Comparison of ENCODE assay signal across 18 cellular contexts in genomic region chr1:212309967-212310366, GRCh38. TPM values are rescaled to one million over a fixed set of nuclear protein-coding genes. Genes with fewer than 3 reads are reported as not detected.
DNase-seq lines count a peak whose midpoint lies in the region; ATAC-seq and TF ChIP-seq lines count a peak whose summit lies in the region.
"Had no signal": no experiment of that assay in that cellular context is flagged by ENCODE, and none has a peak within 500 bp of the region (broad histone marks: within the 10 kb centered on the region; RNA-seq: fewer than 3 reads in every experiment).

No MANE protein-coding gene starts in this region.

- in situ Hi-C loops in mammary epithelial cell (cut with MboI; ENCODE audit: low sequenced_read_pairs in 2 of 2) = no loop called here

- peaks cover 59% of the 10 kb centered on the region for H3K79me2 ChIP-seq in mammary epithelial cell (ENCODE audit: insufficient read depth, low read length)

- H3K9me3 ChIP-seq in mammary epithelial cell (replicated peaks; ENCODE audit: insufficient read depth, low read length) (no peaks in the 10 kb centered on the region), body of pancreas (no peaks in the 10 kb centered on the region), suprapubic skin (no peaks in the 10 kb centered on the region)
- peaks cover 0 to 3% (median 0%) of the 10 kb centered on the region in 3 experiments for H3K9me3 ChIP-seq in naive thymus-derived CD4-positive, alpha-beta T cell (ENCODE audit: control insufficient read depth in 2 of 3, low read length in 3 of 3)
- H3K9me3 ChIP-seq: SK-N-SH had no signal

- CTCF ChIA-PET in MCF 10A (lab: Yijun Ruan, JAX) (interaction anchor here (0.5 to 7.1 kb wide), 16 partner anchors 9 to 986 kb away, joined by 3 to 177 read pairs (median 4); partner anchors contain the start of genes DTL and INTS7), mammary epithelial cell (lab: Charles Lee; ENCODE audit: low non-redundant PET) (no interaction called here)
- CTCF ChIA-PET in naive thymus-derived CD4-positive, alpha-beta T cell (lab: Charles Lee) = no interaction called here

- H2AFZ ChIP-seq in mammary epithelial cell (ENCODE audit: low read depth, low read length) = no peak overlapping the region

- H3K4me3 Mint-ChIP-seq in MCF 10A (ENCODE audit: unreplicated experiment) = no peak overlapping the region
- peak overlapping the region in 1 of 10 donors; percentile 29 for H3K4me3 Mint-ChIP-seq in naive thymus-derived CD4-positive, alpha-beta T cell
- H3K4me3 Mint-ChIP-seq: activated CD8-positive, alpha-beta memory T cell treated with anti-CD3 and anti-CD28 coated beads, Interleukin-2, amount 10 ng/mL, durations not matched to agents 7 days and 5 days had no signal

- H3K36me3 Mint-ChIP-seq in MCF 10A (ENCODE audit: insufficient read depth, unreplicated experiment) = peaks cover 7% of the 10 kb centered on the region
- peaks cover 9 to 74% (median 67%) of the 10 kb centered on the region in 5 donors for H3K36me3 Mint-ChIP-seq in naive thymus-derived CD4-positive, alpha-beta T cell

- peak overlapping the region; percentile 44 for H3K27ac Mint-ChIP-seq in MCF 10A (ENCODE audit: low read depth, unreplicated experiment)
- H3K27ac Mint-ChIP-seq in naive thymus-derived CD4-positive, alpha-beta T cell = peak overlapping the region in 5 of 9 donors; percentile 6 to 70 (median 42)
- H3K27ac Mint-ChIP-seq: activated CD8-positive, alpha-beta memory T cell treated with anti-CD3 and anti-CD28 coated beads, Interleukin-2, amount 10 ng/mL, durations not matched to agents 7 days and 5 days had no signal

- POLR2A ChIA-PET in MCF 10A (lab: Yijun Ruan, JAX) = interaction anchor here (1.1 to 3.6 kb wide), 3 partner anchors 8 to 145 kb away, joined by 3 to 13 read pairs (median 3); no protein-coding TSS in a partner anchor
- POLR2A ChIA-PET in naive thymus-derived CD4-positive, alpha-beta T cell (lab: Charles Lee) = no interaction called here

- no peak overlapping the region for H3K9ac ChIP-seq in mammary epithelial cell (ENCODE audit: insufficient read depth, low read length)
- H3K9ac ChIP-seq: SK-N-SH had no signal

- no peak for TF ChIP-seq EP300 in suprapubic skin (IDR thresholded peaks at IDR 0.05)

- peaks cover 21% of the 10 kb centered on the region for H3K4me1 Mint-ChIP-seq in MCF 10A (ENCODE audit: insufficient read depth, unreplicated experiment)
- H3K4me1 Mint-ChIP-seq in naive thymus-derived CD4-positive, alpha-beta T cell = peaks cover 31 to 73% (median 60%) of the 10 kb centered on the region in 7 donors

- H3K4me3 ChIP-seq in mammary epithelial cell (replicated peaks in 1 of 3; ENCODE audit: insufficient read depth in 1 of 3, low read depth in 2 of 3, low read length in 3 of 3) = no peak overlapping the region
- no peak overlapping the region for H3K4me3 ChIP-seq in body of pancreas
- no peak overlapping the region for H3K4me3 ChIP-seq in naive thymus-derived CD4-positive, alpha-beta T cell (ENCODE audit: low read length)
- H3K4me3 ChIP-seq in suprapubic skin = no peak overlapping the region

- intact Hi-C loops in MCF 10A (cut with micrococcal nuclease) = no loop called here
- intact Hi-C loops in mammary epithelial cell (cut with micrococcal nuclease) = no loop called here
- intact Hi-C loops in body of pancreas (cut with DNase I) = no loop called here
- intact Hi-C loops in naive thymus-derived CD4-positive, alpha-beta T cell (cut with micrococcal nuclease) = no loop called here

- ATAC-seq in body of pancreas = peak; percentile 92
- no peak for ATAC-seq in naive thymus-derived CD4-positive, alpha-beta T cell
- ATAC-seq in GM18861 (IDR thresholded peaks at IDR 0.05; ENCODE audit: unreplicated experiment) = no peak
- ATAC-seq: activated CD8-positive, alpha-beta memory T cell treated with anti-CD3 and anti-CD28 coated beads, Interleukin-2, amount 10 ng/mL, durations not matched to agents 7 days and 5 days; left colon; stimulated activated naive CD8-positive, alpha-beta T cell treated with anti-CD3 and anti-CD28 coated beads, Interleukin-15, Interleukin-2, amounts not matched to agents 100 U/mL and 50 U/mL, for 24 hours had no signal

- no peak for DNase-seq in MCF 10A (ENCODE audit: unreplicated experiment)
- no peak for DNase-seq in mammary epithelial cell
- peak in 2 of 4 donors; percentile 15 to 33 for DNase-seq in body of pancreas
- DNase-seq in naive thymus-derived CD4-positive, alpha-beta T cell = no peak
- DNase-seq in suprapubic skin (ENCODE audit: low spot score in 2 of 2) = no peak
- no peak for DNase-seq in NCI-H187 treated with DMSO at 0.1 percent for 48 hours (lab: John Stamatoyannopoulos, UW)
- no peak for DNase-seq in cerebellum (ENCODE audit: low spot score)
- DNase-seq: activated CD4-positive, alpha-beta T cell treated with anti-CD3 and anti-CD28 coated beads for 1 hour; activated CD8-positive, alpha-beta memory T cell treated with anti-CD3 and anti-CD28 coated beads, Interleukin-2, amount 10 ng/mL, durations not matched to agents 7 days and 5 days; anterior cingulate cortex; foreskin melanocyte; left colon; NCI-H510A treated with DMSO at 0.1 percent for 48 hours; posterior cingulate gyrus; SK-N-SH; stimulated activated naive CD8-positive, alpha-beta T cell treated with anti-CD3 and anti-CD28 coated beads, Interleukin-15, Interleukin-2, amounts not matched to agents 100 U/mL and 50 U/mL, for 24 hours; T1000 had no signal

- H3K27ac ChIP-seq in mammary epithelial cell (ENCODE audit: insufficient read depth, low read depth, low read length) (no peak overlapping the region), body of pancreas (peak overlapping the region in 3 of 4 donors; percentile 47 to 50 (median 48)), suprapubic skin (peak overlapping the region; percentile 80)
- peak overlapping the region; percentile 8 for H3K27ac ChIP-seq in naive thymus-derived CD4-positive, alpha-beta T cell (ENCODE audit: low read depth, low read length)

- H3K36me3 ChIP-seq in mammary epithelial cell (ENCODE audit: insufficient read depth, low read length) (peaks cover 4% of the 10 kb centered on the region), body of pancreas (replicated peaks in 1 of 2; ENCODE audit: insufficient read depth in 1 of 2, low read depth in 2 of 2) (no peaks in the 10 kb centered on the region), suprapubic skin (peaks cover 2% of the 10 kb centered on the region)
- peaks cover 0 to 17% (median 0%) of the 10 kb centered on the region in 3 experiments for H3K36me3 ChIP-seq in naive thymus-derived CD4-positive, alpha-beta T cell (ENCODE audit: control insufficient read depth in 2 of 3, insufficient read depth in 3 of 3, low read length in 3 of 3)

- H3K27me3 ChIP-seq in mammary epithelial cell (ENCODE audit: insufficient read depth, low read length) = no peaks in the 10 kb centered on the region
- H3K27me3 ChIP-seq in body of pancreas = no peaks in the 10 kb centered on the region
- no peaks in the 10 kb centered on the region for H3K27me3 ChIP-seq in naive thymus-derived CD4-positive, alpha-beta T cell (ENCODE audit: control insufficient read depth in 2 of 2, insufficient read depth in 2 of 2, low read length in 2 of 2)
- H3K27me3 ChIP-seq in suprapubic skin = no peaks in the 10 kb centered on the region

- no peaks in the 10 kb centered on the region for H3K9me3 Mint-ChIP-seq in MCF 10A (ENCODE audit: unreplicated experiment)
- H3K9me3 Mint-ChIP-seq in naive thymus-derived CD4-positive, alpha-beta T cell = peaks cover 0 to 28% (median 3%) of the 10 kb centered on the region in 11 donors

- H3K27me3 Mint-ChIP-seq in MCF 10A (ENCODE audit: insufficient read depth, unreplicated experiment) = no peaks in the 10 kb centered on the region
- no peaks in the 10 kb centered on the region for H3K27me3 Mint-ChIP-seq in naive thymus-derived CD4-positive, alpha-beta T cell
- H3K27me3 Mint-ChIP-seq: activated CD8-positive, alpha-beta memory T cell treated with anti-CD3 and anti-CD28 coated beads, Interleukin-2, amount 10 ng/mL, durations not matched to agents 7 days and 5 days had no signal

- BruUV-seq in MCF 10A (replicated peaks; lab: Mats Ljungman, UMichigan) (no TSS peak), mammary epithelial cell (replicated peaks; lab: Mats Ljungman, UMichigan) (no TSS peak)

- H4K20me1 ChIP-seq in mammary epithelial cell (ENCODE audit: insufficient read depth, low read length) = no peaks in the 10 kb centered on the region

- no peak overlapping the region for H3K4me2 ChIP-seq in mammary epithelial cell (ENCODE audit: insufficient read depth, low read depth, low read length)
- H3K4me2 ChIP-seq: SK-N-SH had no signal

- TF ChIP-seq POLR2A in body of pancreas (IDR thresholded peaks at IDR 0.05) (no peak), suprapubic skin (IDR thresholded peaks at IDR 0.05) (no peak)

- TF ChIP-seq CTCF in MCF 10A (IDR thresholded peaks at IDR 0.05; ENCODE audit: unreplicated experiment) (no peak), mammary epithelial cell (conservative IDR thresholded peaks at IDR 0.05 in 1 of 2, IDR thresholded peaks at IDR 0.05 in 1 of 2; ENCODE audit: extremely low read depth in 1 of 2, insufficient read depth in 1 of 2, low read depth in 1 of 2, low read length in 2 of 2) (no peak), body of pancreas (IDR thresholded peaks at IDR 0.05) (no peak), suprapubic skin (IDR thresholded peaks at IDR 0.05) (no peak)

- dilution Hi-C loops in mammary epithelial cell (cut with HindIII; ENCODE audit: low sequenced_read_pairs) = no loop called here

- H3K4me1 ChIP-seq in mammary epithelial cell (ENCODE audit: insufficient read depth, low read length) (no peaks in the 10 kb centered on the region), body of pancreas (peaks cover 32% of the 10 kb centered on the region), suprapubic skin (peaks cover 25% of the 10 kb centered on the region)
- peaks cover 8% of the 10 kb centered on the region in 2 donors for H3K4me1 ChIP-seq in naive thymus-derived CD4-positive, alpha-beta T cell (ENCODE audit: control insufficient read depth in 2 of 2, insufficient read depth in 2 of 2, low read length in 2 of 2)

RNA-seq across cellular contexts. Expression of gene PPP2R5A, which starts 24.8 kb away (rescaled TPM):
- 37.5 and 38.6 TPM in 2 replicates for total RNA-seq in MCF 10A (2022)
- 10 to 100 TPM; 17.3 to 19.0 TPM for total RNA-seq in mammary epithelial cell
- polyA plus RNA-seq in mammary epithelial cell = 10.4 TPM
- 7.4 TPM for polyA minus RNA-seq in mammary epithelial cell
- 10 to 100 TPM; 30.3 to 32.7 TPM for total RNA-seq in body of pancreas
- 10 to 100 TPM; 38.5 to 52.7 (median 49.8) TPM for total RNA-seq in naive thymus-derived CD4-positive, alpha-beta T cell
- polyA plus RNA-seq in naive thymus-derived CD4-positive, alpha-beta T cell = 10 to 100 TPM; 22.9 to 27.5 TPM
- 10 to 100 TPM; 44.6 to 58.2 (median 50.5) TPM for total RNA-seq in suprapubic skin
- total RNA-seq in cerebellum = 15.7 TPM
